8 cellular contexts compared by ENCODE assay signal in genomic region chr17:64988580-64989395, GRCh38.
A peak's percentile ranks its signal among the peaks of the same experiment; 100 is the strongest.
DNase-seq lines count a peak whose midpoint lies in the region; ATAC-seq and TF ChIP-seq lines count a peak whose summit lies in the region.
"Not testable (repeated sequence)": the region's sequence is repeated elsewhere in the genome, so short reads cannot be mapped to it uniquely, and the experiment has no call there.

No MANE protein-coding gene starts in this region.

- WGBS in right cardiac atrium, result 60% methylated on average over 13 of the region's 13 CpGs
- WGBS in suprapubic skin, result 48% methylated on average over 13 of the region's 13 CpGs

- not testable (repeated sequence) for H3K79me2 ChIP-seq in Karpas-422 (ENCODE audit: low read length)

- not testable (repeated sequence) for H3K9me3 ChIP-seq in Karpas-422 (ENCODE audit: low read length); right cardiac atrium (ENCODE audit: control insufficient read depth, low read length); suprapubic skin

- intact Hi-C loops in right cardiac atrium (cut with DNase I), result loop anchor here in 1 of 4 donors (10.0 kb wide), 1 partner anchor 66 kb away; the partner anchor contains the start of gene GNA13

- H3K4me3 ChIP-seq in Karpas-422 (ENCODE audit: low read length); right cardiac atrium (ENCODE audit: low read length); suprapubic skin: not testable (repeated sequence)

- not testable (repeated sequence) for H3K9me2 ChIP-seq in Karpas-422 (replicated peaks; ENCODE audit: insufficient read depth, low read length)

- H3K36me3 ChIP-seq in Karpas-422 (ENCODE audit: insufficient read depth, low read length); suprapubic skin: not testable (repeated sequence)

- TF ChIP-seq EP300 in suprapubic skin (IDR thresholded peaks at IDR 0.05), result not testable (repeated sequence)

- H3K4me2 ChIP-seq in Karpas-422 (ENCODE audit: low read depth, low read length, poor library complexity, severe bottlenecking), result peak overlapping the region; percentile 49

- DNase-seq in COLO829 (ENCODE audit: low spot score) (peak; percentile 59), Karpas-422 (peak; percentile 81), RKO (ENCODE audit: low spot score) (peak; percentile 45), amniotic epithelial cell (ENCODE audit: low read depth) (peak; percentile 83), epidermal melanocyte (ENCODE audit: insufficient read length, low spot score) (peak; percentile 69), right cardiac atrium (peak; percentile 49 to 82 (median 76)), non-pigmented ciliary epithelial cell (ENCODE audit: low read depth) (peak; percentile 35), suprapubic skin (ENCODE audit: low spot score in 2 of 2) (peak in 1 of 2 donors; percentile 62)

- H3K4me1 ChIP-seq in Karpas-422 (ENCODE audit: low read length) (peaks cover 65% of the 10 kb centered on the region), suprapubic skin (peaks cover 41% of the 10 kb centered on the region)
- H3K4me1 ChIP-seq in right cardiac atrium (ENCODE audit: control insufficient read depth, insufficient read depth, low read length), result not testable (repeated sequence)

- not testable (repeated sequence) for TF ChIP-seq POLR2A in suprapubic skin (IDR thresholded peaks at IDR 0.05)

- ATAC-seq in right cardiac atrium, result peak; percentile 83 to 85

- H4K20me1 ChIP-seq in Karpas-422 (ENCODE audit: insufficient read depth, low read depth, low read length), result not testable (repeated sequence)

- H3K9ac ChIP-seq in Karpas-422 (ENCODE audit: low read length), result peak overlapping the region; percentile 72

- not testable (repeated sequence) for TF ChIP-seq CTCF in suprapubic skin (IDR thresholded peaks at IDR 0.05)

- H2AFZ ChIP-seq in Karpas-422 (ENCODE audit: low read length), result peak overlapping the region; percentile 82; the same call in 1 of the 2 replicates

- H3K27ac ChIP-seq in Karpas-422 (ENCODE audit: low read length) (peak overlapping the region; percentile 99), right cardiac atrium (ENCODE audit: low read length) (peak overlapping the region; percentile 82), suprapubic skin (peak overlapping the region; percentile 48)

- not testable (repeated sequence) for H3K27me3 ChIP-seq in Karpas-422 (ENCODE audit: low read length); right cardiac atrium (ENCODE audit: control insufficient read depth, insufficient read depth); suprapubic skin

Comparison
In these comparisons a context has a peak if more than half of its experiments do, and no peak if none do; other contexts are left out.
1. H3K27ac ChIP-seq: peak in every context shown above with its lines; median percentile 99 in Karpas-422; 82 in right cardiac atrium; 48 in suprapubic skin.